Comparison of ENCODE assay signal across 1 cellular context in genomic region chr20:54090230-54091119, GRCh38.
TF ChIP-seq lines count a peak whose summit lies in the region.

No MANE protein-coding gene starts in this region.

TF ChIP-seq in H1, 55 proteins besides CTCF, POLR2A, EP300 and RAD21:
- TF ChIP-seq HDAC2 (IDR thresholded peaks at IDR 0.05; ENCODE audit: borderline replicate concordance in 1 of 2, low read depth in 2 of 2, low read length in 2 of 2), result no peak
TF ChIP-seq in H1: peak in this region for 0.
